In the genomic region with DNA sequence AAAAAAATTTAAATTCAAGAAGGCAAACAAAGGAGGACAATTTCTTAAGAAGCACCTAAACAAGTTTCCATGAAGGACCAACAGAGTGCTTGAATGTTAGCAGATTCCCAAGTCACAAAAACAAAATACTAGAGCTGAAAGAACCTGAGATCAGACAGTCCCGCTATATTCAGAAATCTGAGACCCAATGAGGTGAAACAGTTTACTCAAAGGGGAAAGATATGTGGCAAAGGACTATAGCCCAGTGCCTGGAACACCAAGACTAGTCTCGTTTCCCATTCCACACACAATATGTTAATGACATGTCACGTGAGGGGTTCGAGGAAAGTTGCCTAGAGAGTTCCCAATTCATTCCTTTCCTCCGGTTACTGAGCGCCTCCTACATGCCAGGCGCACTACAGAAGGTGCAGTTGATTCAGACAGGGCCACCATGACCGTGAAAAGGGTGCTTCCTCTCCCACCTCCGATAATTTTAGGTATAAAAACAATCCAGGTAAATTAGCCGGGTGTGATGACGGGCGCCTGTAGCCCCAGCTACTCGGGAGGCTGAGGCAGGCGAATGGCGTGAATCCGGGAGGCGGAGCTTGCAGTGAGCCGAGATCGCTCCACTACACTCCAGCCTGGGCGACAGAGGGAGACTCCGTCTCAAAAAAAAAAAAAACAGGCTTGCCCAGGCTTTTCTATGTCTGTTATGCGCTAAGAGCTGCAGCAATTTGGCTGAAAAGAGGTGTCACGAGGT, we compare ENCODE assay signal across 8 cellular contexts. TPM values are rescaled to one million over a fixed set of nuclear protein-coding genes. Genes with fewer than 3 reads are reported as not detected.
DNase-seq lines count a peak whose midpoint lies in the region; ATAC-seq and TF ChIP-seq lines count a peak whose summit lies in the region.

No MANE protein-coding gene starts in this region.

- DNase-seq in Ammon's horn (ENCODE audit: low spot score) (peak; percentile 82), NCI-H345 treated with DMSO at 0.1 percent for 48 hours (lab: John Stamatoyannopoulos, UW; ENCODE audit: unreplicated experiment) (peak; percentile 63), dorsolateral prefrontal cortex (peak in 8 of 10 donors; percentile 31 to 70 (median 54)), right lobe of liver (peak; percentile 30 to 67 (median 62))
- DNase-seq in activated CD4-positive, alpha-beta T cell treated with anti-CD3 and anti-CD28 coated beads, Interleukin-2, amount 10 ng/mL, durations not matched to agents 7 days and 5 days, result peak; percentile 47
- DNase-seq in stimulated activated CD4-positive, alpha-beta T cell treated with anti-CD3 and anti-CD28 coated beads, Interleukin-4, amount 100 ng/mL, for 48 hours (ENCODE audit: low read depth in 2 of 2), result peak; percentile 15 to 18

- ATAC-seq in GM19025 (IDR thresholded peaks at IDR 0.05; ENCODE audit: low read depth, unreplicated experiment), result peak; percentile 37
- peak; percentile 63 for ATAC-seq in HG03354 (IDR thresholded peaks at IDR 0.05; ENCODE audit: poor library complexity, severe bottlenecking, unreplicated experiment)
- ATAC-seq in right lobe of liver, result peak; percentile 71 to 82 (median 76)

- no peaks in the 10 kb centered on the region for H3K36me3 ChIP-seq in right lobe of liver

- H3K9me3 Mint-ChIP-seq in activated CD4-positive, alpha-beta T cell treated with anti-CD3 and anti-CD28 coated beads, Interleukin-2, amount 10 ng/mL, durations not matched to agents 7 days and 5 days, result no peaks in the 10 kb centered on the region

- peak overlapping the region; percentile 99 for H3K4me3 Mint-ChIP-seq in activated CD4-positive, alpha-beta T cell treated with anti-CD3 and anti-CD28 coated beads, Interleukin-2, amount 10 ng/mL, durations not matched to agents 7 days and 5 days

- H3K27ac ChIP-seq in dorsolateral prefrontal cortex, result peak overlapping the region; percentile 51 to 95 (median 87)
- H3K27ac ChIP-seq in right lobe of liver, result peak overlapping the region; percentile 84 to 90 (median 85)

- no peaks in the 10 kb centered on the region for H3K9me3 ChIP-seq in right lobe of liver

- H3K36me3 Mint-ChIP-seq in activated CD4-positive, alpha-beta T cell treated with anti-CD3 and anti-CD28 coated beads, Interleukin-2, amount 10 ng/mL, durations not matched to agents 7 days and 5 days (ENCODE audit: low read depth), result no peaks in the 10 kb centered on the region

- H3K27me3 Mint-ChIP-seq in activated CD4-positive, alpha-beta T cell treated with anti-CD3 and anti-CD28 coated beads, Interleukin-2, amount 10 ng/mL, durations not matched to agents 7 days and 5 days, result no peaks in the 10 kb centered on the region

- 2% methylated on average over 23 of the region's 23 CpGs for WGBS in right lobe of liver (ENCODE audit: insufficient coverage, low coverage, low lambda C conversion rate, missing lambda C conversion rate)

- POLR2A ChIA-PET in activated CD4-positive, alpha-beta T cell treated with anti-CD3 and anti-CD28 coated beads, Interleukin-2, amount 10 ng/mL, durations not matched to agents 7 days and 5 days (lab: Charles Lee), result no interaction called here

- H3K4me1 Mint-ChIP-seq in activated CD4-positive, alpha-beta T cell treated with anti-CD3 and anti-CD28 coated beads, Interleukin-2, amount 10 ng/mL, durations not matched to agents 7 days and 5 days, result peaks cover 25% of the 10 kb centered on the region

- CTCF ChIA-PET in activated CD4-positive, alpha-beta T cell treated with anti-CD3 and anti-CD28 coated beads, Interleukin-2, amount 10 ng/mL, durations not matched to agents 7 days and 5 days (lab: Charles Lee), result interaction anchor here (0.6 to 1.5 kb wide), 6 partner anchors 13 to 623 kb away, joined by 3 to 5 read pairs (median 4); no protein-coding TSS in a partner anchor

- H3K4me3 ChIP-seq in dorsolateral prefrontal cortex (peak overlapping the region; percentile 61 to 96 (median 84)), right lobe of liver (peak overlapping the region; percentile 72 to 91 (median 86))

- intact Hi-C loops in dorsolateral prefrontal cortex (cut with DNase I) (no loop called here), right lobe of liver (cut with DNase I) (no loop called here)

- H3K27me3 ChIP-seq in dorsolateral prefrontal cortex (no peaks in the 10 kb centered on the region), right lobe of liver (no peaks in the 10 kb centered on the region)

- TF ChIP-seq CTCF in dorsolateral prefrontal cortex (IDR thresholded peaks at IDR 0.05 in 54 of 56, conservative IDR thresholded peaks at IDR 0.05 in 2 of 56; ENCODE audit: low read depth in 1 of 56, partially characterized antibody in 56 of 56) (peak in 51 of 56 donors; percentile 10 to 61 (median 44)), right lobe of liver (IDR thresholded peaks at IDR 0.05) (peak in 3 of 4 donors; percentile 29 to 43 (median 30))

- peak overlapping the region; percentile 98 for H3K27ac Mint-ChIP-seq in activated CD4-positive, alpha-beta T cell treated with anti-CD3 and anti-CD28 coated beads, Interleukin-2, amount 10 ng/mL, durations not matched to agents 7 days and 5 days

- H3K4me1 ChIP-seq in right lobe of liver, result peaks cover 0 to 8% (median 0%) of the 10 kb centered on the region in 4 donors

- TF ChIP-seq POLR2A in right lobe of liver (IDR thresholded peaks at IDR 0.05), result peak; percentile 8

RNA-seq across cellular contexts. Expression of a gene that starts 0.6 kb away (rescaled TPM):
- 10 to 100 TPM; 19.4 to 20.0 TPM for total RNA-seq in activated CD4-positive, alpha-beta T cell treated with anti-CD3 and anti-CD28 coated beads, Interleukin-2, amount 10 ng/mL, durations not matched to agents 7 days and 5 days
- total RNA-seq in dorsolateral prefrontal cortex (10 to 100 TPM in 73 of 120 experiments, 1 to 10 TPM in 47; 5.1 to 19.3 (median 10.7) TPM), right lobe of liver (10 to 100 TPM in 2 of 6 experiments, 1 to 10 TPM in 4; 7.4 to 14.1 (median 9.4) TPM)

RNA-seq across cellular contexts. Expression of a gene that starts 41.0 kb away (rescaled TPM):
- 10 to 100 TPM; 13.1 to 15.4 TPM for total RNA-seq in activated CD4-positive, alpha-beta T cell treated with anti-CD3 and anti-CD28 coated beads, Interleukin-2, amount 10 ng/mL, durations not matched to agents 7 days and 5 days
- total RNA-seq in dorsolateral prefrontal cortex (100 to 1,000 TPM in 118 of 120 experiments, 10 to 100 TPM in 2; 75.3 to 231 (median 164) TPM), right lobe of liver (10 to 100 TPM in 4 of 6 experiments, 1 to 10 TPM in 2; 5.2 to 18.8 (median 11.0) TPM)

Comparison
In these comparisons a context has a peak if more than half of its experiments do, and no peak if none do; other contexts are left out.
1. Peak in every context shown above with its lines: DNase-seq, ATAC-seq, H3K4me3 ChIP-seq and H3K27ac ChIP-seq.
2. DNase-seq: peak in every context shown above with its lines; median percentile 82 in Ammon's horn; 63 in NCI-H345 treated with DMSO at 0.1 percent for 48 hours; 62 in right lobe of liver; 54 in dorsolateral prefrontal cortex; 47 in activated CD4-positive, alpha-beta T cell treated with anti-CD3 and anti-CD28 coated beads, Interleukin-2, amount 10 ng/mL, durations not matched to agents 7 days and 5 days; 16 in stimulated activated CD4-positive, alpha-beta T cell treated with anti-CD3 and anti-CD28 coated beads, Interleukin-4, amount 100 ng/mL, for 48 hours.